Comparison of ENCODE assay signal across 12 cellular contexts in genomic region chr12:121575952-121576615, GRCh38. TPM values are rescaled to one million over a fixed set of nuclear protein-coding genes. Genes with fewer than 3 reads are reported as not detected.
A peak's percentile ranks its signal among the peaks of the same experiment; 100 is the strongest.
DNase-seq lines count a peak whose midpoint lies in the region; ATAC-seq, FAIRE-seq and TF ChIP-seq lines count a peak whose summit lies in the region.
"Had no signal": no experiment of that assay in that cellular context is flagged by ENCODE, and none has a peak within 500 bp of the region (broad histone marks: within the 10 kb centered on the region; RNA-seq: fewer than 3 reads in every experiment).

No MANE protein-coding gene starts in this region.

- no peak for ATAC-seq in HG02623 (IDR thresholded peaks at IDR 0.05; ENCODE audit: unreplicated experiment)
- ATAC-seq: K562, Right ventricle myocardium inferior had no signal

- DNase-seq in H7 (no peak), astrocyte (ENCODE audit: low read depth) (no peak), iPS DF 6.9 (ENCODE audit: low read depth, low spot score) (no peak), putamen (ENCODE audit: low spot score) (no peak), NCI-H510A (lab: John Stamatoyannopoulos, UW) (no peak)
- DNase-seq: activated CD4-positive, alpha-beta T cell treated with anti-CD3 and anti-CD28 coated beads, Interleukin-2, amount 50 U/mL, for 1 hour; activated naive CD8-positive, alpha-beta T cell treated with anti-CD3 and anti-CD28 coated beads for 36 hours; erythroblast had no signal

- H3K36me3 Mint-ChIP-seq in astrocyte (ENCODE audit: low read depth, unreplicated experiment), result peaks cover 14% of the 10 kb centered on the region

- H3K27ac ChIP-seq in astrocyte (ENCODE audit: low read depth, low read length) (peak overlapping the region; percentile 96), iPS DF 6.9 (ENCODE audit: low read length) (peak overlapping the region; percentile 93), stomach smooth muscle (ENCODE audit: low read length) (peak overlapping the region; percentile 41)

- H3K9me3 ChIP-seq in astrocyte (ENCODE audit: insufficient read depth, low read depth, low read length), result no peaks in the 10 kb centered on the region
- H3K9me3 ChIP-seq in iPS DF 6.9 (ENCODE audit: control insufficient read depth, insufficient read depth, low read length), result no peaks in the 10 kb centered on the region
- no peaks in the 10 kb centered on the region for H3K9me3 ChIP-seq in stomach smooth muscle (ENCODE audit: control insufficient read depth in 2 of 2, low read length in 2 of 2)

- peak overlapping the region; percentile 85 for H3K9ac ChIP-seq in astrocyte (ENCODE audit: low read length)
- H3K9ac ChIP-seq in stomach smooth muscle (ENCODE audit: low read length in 2 of 2), result peak overlapping the region in 1 of 2 donors; percentile 39

- H3K36me3 ChIP-seq in H7 (replicated peaks; ENCODE audit: control insufficient read depth, insufficient read depth, low read length) (peaks cover 28% of the 10 kb centered on the region), astrocyte (ENCODE audit: insufficient read depth, low read length) (peaks cover 6% of the 10 kb centered on the region), iPS DF 6.9 (ENCODE audit: control insufficient read depth, insufficient read depth, low read length) (peaks cover 26% of the 10 kb centered on the region), stomach smooth muscle (ENCODE audit: control insufficient read depth in 2 of 2, insufficient read depth in 2 of 2, low read length in 2 of 2) (peaks cover 9 to 15% of the 10 kb centered on the region in 2 donors)

- H3K4me3 ChIP-seq in H7 (ENCODE audit: insufficient read depth, low read depth, low read length), result peak overlapping the region; percentile 25
- H3K4me3 ChIP-seq in astrocyte (ENCODE audit: insufficient read depth, low read depth, low read length), result peak overlapping the region; percentile 34
- peak overlapping the region; percentile 14; the same call in 1 of the 2 replicates for H3K4me3 ChIP-seq in iPS DF 6.9 (ENCODE audit: low read length)
- H3K4me3 ChIP-seq in stomach smooth muscle (ENCODE audit: low read length in 2 of 2), result no peak overlapping the region
- H3K4me3 ChIP-seq: K562 had no signal

- H3K79me2 ChIP-seq in astrocyte (ENCODE audit: insufficient read depth, low read length), result no peaks in the 10 kb centered on the region

- H4K20me1 ChIP-seq in astrocyte (ENCODE audit: insufficient read depth, low read length), result no peaks in the 10 kb centered on the region

- H2AFZ ChIP-seq in astrocyte (ENCODE audit: low read depth, low read length), result peak overlapping the region; percentile 39

- peak overlapping the region; percentile 86 for H3K4me2 ChIP-seq in astrocyte (ENCODE audit: low read length)

- H3K9me3 Mint-ChIP-seq in astrocyte (ENCODE audit: unreplicated experiment), result no peaks in the 10 kb centered on the region
- H3K9me3 Mint-ChIP-seq: activated naive CD8-positive, alpha-beta T cell treated with anti-CD3 and anti-CD28 coated beads for 36 hours had no signal

- WGBS in iPS DF 6.9 (ENCODE audit: insufficient coverage, insufficient read length), result no CpG with 5 or more reads among the region's 13 CpGs

- FAIRE-seq in astrocyte (lab: Jason Lieb, UNC), result no peak
- FAIRE-seq: K562 had no signal

- H3K4me1 ChIP-seq in astrocyte (ENCODE audit: insufficient read depth, low read length) (peaks cover 36% of the 10 kb centered on the region), iPS DF 6.9 (ENCODE audit: control insufficient read depth, insufficient read depth, low read length) (peaks cover 2% of the 10 kb centered on the region), stomach smooth muscle (ENCODE audit: control insufficient read depth, insufficient read depth, low read length) (peaks cover 25% of the 10 kb centered on the region)

- TF ChIP-seq CTCF in astrocyte (IDR thresholded peaks at IDR 0.05; ENCODE audit: insufficient read depth, low read depth, low read length), result no peak

- no peaks in the 10 kb centered on the region for H3K27me3 Mint-ChIP-seq in astrocyte (ENCODE audit: low read depth, unreplicated experiment)
- H3K27me3 Mint-ChIP-seq: activated naive CD8-positive, alpha-beta T cell treated with anti-CD3 and anti-CD28 coated beads for 36 hours had no signal

- peak overlapping the region; percentile 83 for H3K4me3 Mint-ChIP-seq in astrocyte (ENCODE audit: unreplicated experiment)
- H3K4me3 Mint-ChIP-seq: activated naive CD8-positive, alpha-beta T cell treated with anti-CD3 and anti-CD28 coated beads for 36 hours had no signal

- H3K27ac Mint-ChIP-seq in astrocyte (ENCODE audit: unreplicated experiment), result peak overlapping the region; percentile 98
- H3K27ac Mint-ChIP-seq: activated naive CD8-positive, alpha-beta T cell treated with anti-CD3 and anti-CD28 coated beads for 36 hours had no signal

- peaks cover 31% of the 10 kb centered on the region for H3K4me1 Mint-ChIP-seq in astrocyte (ENCODE audit: low read depth, unreplicated experiment)

- H3K27me3 ChIP-seq in H7 (ENCODE audit: control insufficient read depth, insufficient read depth, low read length) (no peaks in the 10 kb centered on the region), astrocyte (ENCODE audit: insufficient read depth, low read length) (no peaks in the 10 kb centered on the region), iPS DF 6.9 (ENCODE audit: control insufficient read depth, insufficient read depth, low read length) (no peaks in the 10 kb centered on the region), stomach smooth muscle (ENCODE audit: control insufficient read depth in 1 of 2, insufficient read depth in 2 of 2, low read length in 2 of 2) (no peaks in the 10 kb centered on the region)

RNA-seq across cellular contexts. Expression of gene KDM2B, which starts 4.7 kb away (rescaled TPM):
- 94.3 and 109 TPM in 2 replicates for total RNA-seq in H7 (2014; rRNA removed; shearing (Covaris generic))
- total RNA-seq in astrocyte, result 21.3 and 23.4 TPM in 2 replicates

RNA-seq across cellular contexts. Expression of gene ORAI1, which starts 50.2 kb away (rescaled TPM):
- 24.7 and 29.1 TPM in 2 replicates for total RNA-seq in H7 (2014; rRNA removed; shearing (Covaris generic))
- total RNA-seq in astrocyte, result 16.5 and 20.4 TPM in 2 replicates

Comparison
In these comparisons a context has a peak if more than half of its experiments do, and no peak if none do; other contexts are left out.
1. H3K4me3 ChIP-seq: peak in H7 (single experiment), astrocyte (single experiment) and iPS DF 6.9 (single experiment); none in stomach smooth muscle (0 of 2).
2. H3K27ac ChIP-seq: peak in every context shown above with its lines; median percentile 96 in astrocyte; 93 in iPS DF 6.9; 41 in stomach smooth muscle.